Comparison of ENCODE assay signal across 13 cellular contexts in genomic region chr15:68790910-68791309, GRCh38. TPM values are rescaled to one million over a fixed set of nuclear protein-coding genes. Genes with fewer than 3 reads are reported as not detected.
DNase-seq lines count a peak whose midpoint lies in the region; TF ChIP-seq lines count a peak whose summit lies in the region.
"Had no signal": no experiment of that assay in that cellular context is flagged by ENCODE, and none has a peak within 500 bp of the region (broad histone marks: within the 10 kb centered on the region; RNA-seq: fewer than 3 reads in every experiment).

No MANE protein-coding gene starts in this region.

- H3K27me3 ChIP-seq in OCI-LY1 (ENCODE audit: insufficient read depth, low read length) (no peaks in the 10 kb centered on the region), dorsolateral prefrontal cortex (no peaks in the 10 kb centered on the region)

- intact Hi-C loops in dorsolateral prefrontal cortex (cut with DNase I) = loop anchor here in 1 of 2 donors (5.0 kb wide), 1 partner anchor 59 kb away; no protein-coding TSS in a partner anchor

- H3F3A ChIP-seq in OCI-LY1 (ENCODE audit: insufficient read depth, low read length) = no peaks in the 10 kb centered on the region

- H3K4me1 Mint-ChIP-seq in T-helper 1 cell treated with Interleukin-12 subunit alpha and Interleukin-12 subunit beta and Interleukin-4 antibody, amounts not matched to agents 30 μg/mL and 1 μg/mL, for 36 hours (ENCODE audit: low read depth) = peaks cover 65% of the 10 kb centered on the region
- H3K4me1 Mint-ChIP-seq in progenitor cell of endocrine pancreas (ENCODE audit: low read depth) = peaks cover 89% of the 10 kb centered on the region

- H3K4me1 ChIP-seq in OCI-LY1 (ENCODE audit: insufficient read depth, low read length, severe bottlenecking) = peaks cover 50% of the 10 kb centered on the region

- H3K4me2 ChIP-seq in OCI-LY1 (ENCODE audit: low read length) = no peak overlapping the region

- no peaks in the 10 kb centered on the region for H3K9me3 Mint-ChIP-seq in T-helper 1 cell treated with Interleukin-12 subunit alpha and Interleukin-12 subunit beta and Interleukin-4 antibody, amounts not matched to agents 30 μg/mL and 1 μg/mL, for 36 hours
- no peaks in the 10 kb centered on the region for H3K9me3 Mint-ChIP-seq in progenitor cell of endocrine pancreas (ENCODE audit: low read depth)

- H3K27me3 Mint-ChIP-seq in T-helper 1 cell treated with Interleukin-12 subunit alpha and Interleukin-12 subunit beta and Interleukin-4 antibody, amounts not matched to agents 30 μg/mL and 1 μg/mL, for 36 hours (ENCODE audit: low read depth) = no peaks in the 10 kb centered on the region
- no peaks in the 10 kb centered on the region for H3K27me3 Mint-ChIP-seq in progenitor cell of endocrine pancreas

- peaks cover 69% of the 10 kb centered on the region for H3K79me2 ChIP-seq in OCI-LY1 (ENCODE audit: insufficient read depth, low read length)

- peak overlapping the region; percentile 96 for H3K27ac Mint-ChIP-seq in T-helper 1 cell treated with Interleukin-12 subunit alpha and Interleukin-12 subunit beta and Interleukin-4 antibody, amounts not matched to agents 30 μg/mL and 1 μg/mL, for 36 hours
- peak overlapping the region; percentile 64 for H3K27ac Mint-ChIP-seq in progenitor cell of endocrine pancreas

- no peaks in the 10 kb centered on the region for H3K9me3 ChIP-seq in OCI-LY1 (ENCODE audit: low read length)

- no peak overlapping the region for H2AFZ ChIP-seq in OCI-LY1 (ENCODE audit: low read length)

- H3K9ac ChIP-seq in OCI-LY1 (ENCODE audit: low read length) = no peak overlapping the region

- H4K20me1 ChIP-seq in OCI-LY1 (ENCODE audit: insufficient read depth, low read length) = no peaks in the 10 kb centered on the region; the same call in 1 of the 2 replicates

- H3K4me3 Mint-ChIP-seq in T-helper 1 cell treated with Interleukin-12 subunit alpha and Interleukin-12 subunit beta and Interleukin-4 antibody, amounts not matched to agents 30 μg/mL and 1 μg/mL, for 36 hours = peak overlapping the region; percentile 79
- no peak overlapping the region for H3K4me3 Mint-ChIP-seq in progenitor cell of endocrine pancreas (ENCODE audit: low read depth)

- no peak for DNase-seq in T-helper 1 cell
- no peak for DNase-seq in dorsolateral prefrontal cortex
- no peak for DNase-seq in progenitor cell of endocrine pancreas (ENCODE audit: low spot score, unreplicated experiment)
- no peak for DNase-seq in NCI-H345 treated with DMSO at 0.1 percent for 48 hours (lab: John Stamatoyannopoulos, UW; ENCODE audit: unreplicated experiment)
- no peak for DNase-seq in DMS 273 treated with DMSO at 0.1 percent for 48 hours (lab: John Stamatoyannopoulos, UW)
- no peak for DNase-seq in AML-193 (lab: John Stamatoyannopoulos, UW)
- DNase-seq: amygdala, DMS53, NCI-H510A had no signal

- peaks cover 38% of the 10 kb centered on the region for H3K36me3 Mint-ChIP-seq in T-helper 1 cell treated with Interleukin-12 subunit alpha and Interleukin-12 subunit beta and Interleukin-4 antibody, amounts not matched to agents 30 μg/mL and 1 μg/mL, for 36 hours (ENCODE audit: low read depth)
- H3K36me3 Mint-ChIP-seq in progenitor cell of endocrine pancreas (ENCODE audit: insufficient read depth) = peaks cover 4% of the 10 kb centered on the region

- no peaks in the 10 kb centered on the region for H3K9me2 ChIP-seq in OCI-LY1 (ENCODE audit: low read depth, low read length)

- H3K27ac ChIP-seq in OCI-LY1 (ENCODE audit: low read depth, low read length, poor library complexity, severe bottlenecking) (peak overlapping the region; percentile 69), dorsolateral prefrontal cortex (peak overlapping the region in 50 of 59 donors; percentile 12 to 99 (median 81))
- H3K27ac ChIP-seq: 22Rv1 had no signal

- peaks cover 63% of the 10 kb centered on the region for H3K36me3 ChIP-seq in OCI-LY1 (ENCODE audit: insufficient read depth, low read length)

- TF ChIP-seq CTCF in OCI-LY1 (IDR thresholded peaks at IDR 0.05; ENCODE audit: low read length) (no peak), dorsolateral prefrontal cortex (IDR thresholded peaks at IDR 0.05 in 54 of 56, conservative IDR thresholded peaks at IDR 0.05 in 2 of 56; ENCODE audit: low read depth in 1 of 56, partially characterized antibody in 56 of 56) (no peak), progenitor cell of endocrine pancreas (IDR thresholded peaks at IDR 0.05; ENCODE audit: unreplicated experiment) (no peak)

- no peak overlapping the region for H3K4me3 ChIP-seq in OCI-LY1 (ENCODE audit: low read depth, low read length, poor library complexity, severe bottlenecking)
- no peak overlapping the region for H3K4me3 ChIP-seq in dorsolateral prefrontal cortex
- H3K4me3 ChIP-seq: skin epidermis had no signal

RNA-seq across cellular contexts. Expression of gene ANP32A, which starts 29.8 kb away (rescaled TPM):
- total RNA-seq in dorsolateral prefrontal cortex (100 to 1,000 TPM in 110 of 120 experiments, 10 to 100 TPM in 10; 83.9 to 167 (median 121) TPM), progenitor cell of endocrine pancreas (263 and 279 TPM in 2 replicates)
